Comparison of ENCODE assay signal across 22 cellular contexts in the genomic region with DNA sequence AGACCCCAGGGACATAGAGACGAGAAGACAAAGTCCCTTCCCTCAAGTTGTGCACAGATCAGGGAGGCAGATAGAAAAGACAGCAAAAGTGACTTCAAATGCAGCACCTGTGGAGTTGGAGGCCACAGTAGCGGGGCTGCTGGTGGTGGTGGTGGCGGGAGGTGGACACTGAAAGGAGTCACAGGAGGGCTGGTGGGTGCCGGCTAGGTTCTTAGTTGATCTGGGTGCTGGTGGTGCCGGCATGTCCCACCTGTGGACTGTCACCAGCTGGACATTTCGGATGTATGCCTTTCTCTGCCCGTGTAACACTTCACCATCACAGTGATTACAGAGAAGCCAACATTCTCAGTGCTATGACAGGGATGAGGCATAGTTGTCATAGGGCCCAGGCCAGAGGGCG. TPM values are rescaled to one million over a fixed set of nuclear protein-coding genes. Genes with fewer than 3 reads are reported as not detected.
DNase-seq lines count a peak whose midpoint lies in the region; ATAC-seq lines count a peak whose summit lies in the region.
"Had no signal": no experiment of that assay in that cellular context is flagged by ENCODE, and none has a peak within 500 bp of the region (broad histone marks: within the 10 kb centered on the region; RNA-seq: fewer than 3 reads in every experiment).

No MANE protein-coding gene starts in this region.

- H3K4me3 Mint-ChIP-seq in activated CD4-positive, alpha-beta T cell treated with anti-CD3 and anti-CD28 coated beads, Interleukin-2, amount 10 ng/mL, durations not matched to agents 7 days and 5 days: no peak overlapping the region
- H3K4me3 Mint-ChIP-seq in stimulated activated naive B cell treated with anti-CD40 and anti-IgM and Interleukin-4, amounts not matched to agents 10 μg/mL and 1 μg/mL and 100 μg/mL, for 72 hours: no peak overlapping the region
- H3K4me3 Mint-ChIP-seq: CD14-positive monocyte; CD4-positive, alpha-beta memory T cell; CD4-positive, CD25-positive, alpha-beta regulatory T cell; CD8-positive, alpha-beta memory T cell had no signal

- H3K27me3 Mint-ChIP-seq in activated CD4-positive, alpha-beta T cell treated with anti-CD3 and anti-CD28 coated beads, Interleukin-2, amount 10 ng/mL, durations not matched to agents 7 days and 5 days: peaks cover 9% of the 10 kb centered on the region
- H3K27me3 Mint-ChIP-seq in stimulated activated naive B cell treated with anti-CD40 and anti-IgM and Interleukin-4, amounts not matched to agents 10 μg/mL and 1 μg/mL and 100 μg/mL, for 72 hours: no peaks in the 10 kb centered on the region

- H3K4me3 ChIP-seq in neuronal stem cell (ENCODE audit: low read length in 2 of 2): no peak overlapping the region
- H3K4me3 ChIP-seq: A549, BLaER1 had no signal

- no peak overlapping the region for H2BK120ac ChIP-seq in neuronal stem cell (ENCODE audit: low read depth, low read length)

- H4K8ac ChIP-seq in neuronal stem cell (ENCODE audit: low read depth, low read length): no peak overlapping the region

- no peaks in the 10 kb centered on the region for H3K79me1 ChIP-seq in neuronal stem cell (ENCODE audit: low read depth, low read length)

- no peaks in the 10 kb centered on the region for H3K4me1 ChIP-seq in neuronal stem cell (ENCODE audit: control insufficient read depth in 2 of 2, insufficient read depth in 1 of 2, low read depth in 1 of 2, low read length in 2 of 2)
- H3K4me1 ChIP-seq: A549, BE2C had no signal

- H4K91ac ChIP-seq in neuronal stem cell (ENCODE audit: low read depth, low read length, poor library complexity): no peak overlapping the region

- H2AFZ ChIP-seq in neuronal stem cell (ENCODE audit: low read length): no peak overlapping the region

- H3K9me3 ChIP-seq in neuronal stem cell (replicated peaks in 1 of 2; ENCODE audit: control insufficient read depth in 2 of 2, insufficient read depth in 1 of 2, low read depth in 1 of 2, low read length in 2 of 2): no peaks in the 10 kb centered on the region
- H3K9me3 ChIP-seq: A549, BE2C, BLaER1 had no signal

- H3K9ac ChIP-seq in neuronal stem cell (ENCODE audit: low read depth, low read length, poor library complexity): no peak overlapping the region
- H3K9ac ChIP-seq: BLaER1 had no signal

- no peak overlapping the region for H3K4ac ChIP-seq in neuronal stem cell (ENCODE audit: low read length)

- WGBS in neuronal stem cell (ENCODE audit: extremely low coverage in 2 of 2, insufficient read length in 2 of 2, insufficient replicate concordance in 1 of 2), 2 donors: no CpG with 5 or more reads among the region's 8 CpGs

- H2AK5ac ChIP-seq in neuronal stem cell (ENCODE audit: low read depth, low read length): no peak overlapping the region

- H3K36me3 Mint-ChIP-seq in activated CD4-positive, alpha-beta T cell treated with anti-CD3 and anti-CD28 coated beads, Interleukin-2, amount 10 ng/mL, durations not matched to agents 7 days and 5 days (ENCODE audit: low read depth): no peaks in the 10 kb centered on the region
- H3K36me3 Mint-ChIP-seq in stimulated activated naive B cell treated with anti-CD40 and anti-IgM and Interleukin-4, amounts not matched to agents 10 μg/mL and 1 μg/mL and 100 μg/mL, for 72 hours: no peaks in the 10 kb centered on the region
- H3K36me3 Mint-ChIP-seq: CD14-positive monocyte; CD4-positive, alpha-beta memory T cell; CD4-positive, CD25-positive, alpha-beta regulatory T cell; CD8-positive, alpha-beta memory T cell had no signal

- H3K4me1 Mint-ChIP-seq in activated CD4-positive, alpha-beta T cell treated with anti-CD3 and anti-CD28 coated beads, Interleukin-2, amount 10 ng/mL, durations not matched to agents 7 days and 5 days: no peaks in the 10 kb centered on the region
- peaks cover 8 to 17% of the 10 kb centered on the region in 2 donors for H3K4me1 Mint-ChIP-seq in stimulated activated naive B cell treated with anti-CD40 and anti-IgM and Interleukin-4, amounts not matched to agents 10 μg/mL and 1 μg/mL and 100 μg/mL, for 72 hours
- H3K4me1 Mint-ChIP-seq: CD14-positive monocyte; CD4-positive, alpha-beta memory T cell; CD4-positive, CD25-positive, alpha-beta regulatory T cell; CD8-positive, alpha-beta memory T cell had no signal

- H3K36me3 ChIP-seq in neuronal stem cell (replicated peaks in 1 of 2; ENCODE audit: control insufficient read depth in 2 of 2, insufficient read depth in 2 of 2, low read length in 2 of 2): no peaks in the 10 kb centered on the region
- H3K36me3 ChIP-seq: BE2C, BLaER1 had no signal

- no peak for ATAC-seq in stimulated activated naive B cell treated with anti-CD40 and anti-IgM and Interleukin-4, amounts not matched to agents 10 μg/mL and 1 μg/mL and 100 μg/mL, for 72 hours (replicated peaks)
- ATAC-seq in GM21526 (IDR thresholded peaks at IDR 0.05; ENCODE audit: low FRiP score, unreplicated experiment): no peak
- ATAC-seq: A549 had no signal

- no peak overlapping the region for H3K4me2 ChIP-seq in neuronal stem cell (ENCODE audit: insufficient read depth, low read length, poor library complexity, severe bottlenecking)
- H3K4me2 ChIP-seq: A549, BLaER1 had no signal

- POLR2A ChIA-PET in activated CD4-positive, alpha-beta T cell treated with anti-CD3 and anti-CD28 coated beads, Interleukin-2, amount 10 ng/mL, durations not matched to agents 7 days and 5 days (lab: Charles Lee): no interaction called here

- H3K18ac ChIP-seq in neuronal stem cell (ENCODE audit: low read length): no peak overlapping the region

- peak overlapping the region; percentile 20 for H3K27ac Mint-ChIP-seq in activated CD4-positive, alpha-beta T cell treated with anti-CD3 and anti-CD28 coated beads, Interleukin-2, amount 10 ng/mL, durations not matched to agents 7 days and 5 days
- H3K27ac Mint-ChIP-seq in stimulated activated naive B cell treated with anti-CD40 and anti-IgM and Interleukin-4, amounts not matched to agents 10 μg/mL and 1 μg/mL and 100 μg/mL, for 72 hours: peak overlapping the region; percentile 52
- H3K27ac Mint-ChIP-seq: CD4-positive, alpha-beta memory T cell; CD4-positive, CD25-positive, alpha-beta regulatory T cell; CD8-positive, alpha-beta memory T cell had no signal

- no peak overlapping the region for H2BK12ac ChIP-seq in neuronal stem cell (ENCODE audit: low read length)

- no peaks in the 10 kb centered on the region for H3K9me3 Mint-ChIP-seq in activated CD4-positive, alpha-beta T cell treated with anti-CD3 and anti-CD28 coated beads, Interleukin-2, amount 10 ng/mL, durations not matched to agents 7 days and 5 days
- H3K9me3 Mint-ChIP-seq in stimulated activated naive B cell treated with anti-CD40 and anti-IgM and Interleukin-4, amounts not matched to agents 10 μg/mL and 1 μg/mL and 100 μg/mL, for 72 hours: no peaks in the 10 kb centered on the region
- H3K9me3 Mint-ChIP-seq: CD4-positive, CD25-positive, alpha-beta regulatory T cell; CD8-positive, alpha-beta memory T cell had no signal

- H3K14ac ChIP-seq in neuronal stem cell (ENCODE audit: low read length): no peak overlapping the region

- peak overlapping the region; percentile 33 for H2BK15ac ChIP-seq in neuronal stem cell (ENCODE audit: low read length)

- H3K23ac ChIP-seq in neuronal stem cell (ENCODE audit: low read depth, low read length, poor library complexity): no peak overlapping the region

- no peaks in the 10 kb centered on the region for H3K27me3 ChIP-seq in neuronal stem cell (ENCODE audit: control insufficient read depth in 3 of 3, insufficient read depth in 3 of 3, low read depth in 1 of 3, low read length in 3 of 3)
- H3K27me3 ChIP-seq: BLaER1 had no signal

- no peak overlapping the region for H2BK5ac ChIP-seq in neuronal stem cell (ENCODE audit: low read length)

- CTCF ChIA-PET in activated CD4-positive, alpha-beta T cell treated with anti-CD3 and anti-CD28 coated beads, Interleukin-2, amount 10 ng/mL, durations not matched to agents 7 days and 5 days (lab: Charles Lee): no interaction called here

- no peak overlapping the region for H3K27ac ChIP-seq in neuronal stem cell (replicated peaks; ENCODE audit: low read length)
- H3K27ac ChIP-seq: 22Rv1, A549, BLaER1 had no signal

- DNase-seq in activated CD4-positive, alpha-beta T cell treated with anti-CD3 and anti-CD28 coated beads, Interleukin-2, amount 10 ng/mL, durations not matched to agents 7 days and 5 days: no peak
- no peak for DNase-seq in activated CD4-positive, alpha-beta T cell treated with anti-CD3 and anti-CD28 coated beads, Interleukin-2, amount 50 U/mL, for 48 hours
- DNase-seq in ecto neural progenitor cell (ENCODE audit: low spot score) (peak; percentile 3), neuronal stem cell (ENCODE audit: low spot score) (no peak), NCI-H748 (lab: John Stamatoyannopoulos, UW; ENCODE audit: unreplicated experiment) (no peak)
- DNase-seq in stimulated activated naive B cell treated with anti-CD40 and anti-IgM and Interleukin-4, amounts not matched to agents 10 μg/mL and 1 μg/mL and 100 μg/mL, for 72 hours: no peak
- no peak for DNase-seq in central memory CD4-positive, alpha-beta T cell
- DNase-seq: ACHN; BE2C; C1 segment of cervical spinal cord; Calu3; CD4-positive, alpha-beta memory T cell; CD4-positive, CD25-positive, alpha-beta regulatory T cell; CD8-positive, alpha-beta memory T cell; COR-L47; DMS79 treated with DMSO at 0.1 percent for 48 hours; GF-D8 had no signal

RNA-seq across cellular contexts. Expression of a gene that starts 49.2 kb away (rescaled TPM):
- total RNA-seq in activated CD4-positive, alpha-beta T cell treated with anti-CD3 and anti-CD28 coated beads, Interleukin-2, amount 10 ng/mL, durations not matched to agents 7 days and 5 days: 10 to 100 TPM; 24.9 to 26.6 TPM
- 7.8 TPM for polyA plus RNA-seq in neuronal stem cell (2013, experiment 1 of 2)
- polyA plus RNA-seq in neuronal stem cell (2013, experiment 2 of 2): 7.9 TPM
